ENCODE assay signal across 25 cellular contexts in genomic region chr5:117286813-117287212, GRCh38.
"Had no signal": no experiment of that assay in that cellular context is flagged by ENCODE, and none has a peak within 500 bp of the region (broad histone marks: within the 10 kb centered on the region; RNA-seq: fewer than 3 reads in every experiment).

No MANE protein-coding gene starts in this region.

- H3K9me3 ChIP-seq: ovary, psoas muscle, right lobe of liver, sigmoid colon, stomach, thoracic aorta, thyroid gland, tibial nerve, upper lobe of left lung, vagina had no signal

- ATAC-seq: naive thymus-derived CD4-positive, alpha-beta T cell; natural killer cell; psoas muscle; right lobe of liver; stimulated activated effector memory CD8-positive, alpha-beta T cell treated with anti-CD3 and anti-CD28 coated beads, Interleukin-12 subunit alpha, Interleukin-12 subunit beta, amount 100 ng/mL, for 72 hours; stimulated activated naive B cell treated with anti-CD40 and anti-IgM and Interleukin-4, amounts not matched to agents 10 μg/mL and 1 μg/mL and 100 μg/mL, for 72 hours had no signal

- H3K27ac ChIP-seq: neural progenitor cell, ovary, parathyroid adenoma, psoas muscle, right lobe of liver, sigmoid colon, stomach, thoracic aorta, thyroid gland, tibial nerve, upper lobe of left lung, vagina had no signal

- H3K79me2 ChIP-seq: parathyroid adenoma had no signal

- H3K4me1 ChIP-seq: neural progenitor cell, parathyroid adenoma, psoas muscle, right lobe of liver, sigmoid colon, stomach, thyroid gland, tibial nerve, upper lobe of left lung, vagina had no signal

- H3K4me2 ChIP-seq: neural progenitor cell had no signal

- H3K4me3 ChIP-seq: neural progenitor cell, ovary, psoas muscle, right lobe of liver, sigmoid colon, stomach, thoracic aorta, thyroid gland, tibial nerve, upper lobe of left lung, vagina had no signal

- H3K9ac ChIP-seq: neural progenitor cell, parathyroid adenoma had no signal

- H3K27me3 ChIP-seq: neural progenitor cell, ovary, right lobe of liver, sigmoid colon, stomach, thyroid gland, tibial nerve, upper lobe of left lung, vagina had no signal

- DNase-seq: naive thymus-derived CD4-positive, alpha-beta T cell; natural killer cell; occipital lobe; ovary; posterior cingulate gyrus; psoas muscle; right lobe of liver; sigmoid colon; small intestine; stimulated activated CD4-positive, alpha-beta T cell treated with anti-CD3 and anti-CD28 coated beads, Interleukin-15, amount 100 ng/mL, for 24 hours; stimulated activated CD4-positive, alpha-beta T cell treated with anti-CD3 and anti-CD28 coated beads, Interleukin-2, amount 100 ng/mL, for 24 hours; stimulated activated CD4-positive, alpha-beta T cell treated with anti-CD3 and anti-CD28 coated beads, Interleukin-2, amount 100 ng/mL, for 48 hours; stimulated activated CD4-positive, alpha-beta T cell treated with anti-CD3 and anti-CD28 coated beads, Interleukin-4, amount 100 ng/mL, for 24 hours; stimulated activated naive B cell treated with anti-CD40 and anti-IgM and Interleukin-4, amounts not matched to agents 10 μg/mL and 1 μg/mL and 100 μg/mL, for 72 hours; stimulated activated naive CD4-positive, alpha-beta T cell treated with Interleukin-2 at 50 U/mL for 16 hours; stomach; thyroid gland; trophoblast cell; upper lobe of left lung had no signal

- H3K36me3 ChIP-seq: neural progenitor cell, ovary, right lobe of liver, sigmoid colon, stomach, thoracic aorta, thyroid gland, tibial nerve, upper lobe of left lung, vagina had no signal
